In the genomic region with DNA sequence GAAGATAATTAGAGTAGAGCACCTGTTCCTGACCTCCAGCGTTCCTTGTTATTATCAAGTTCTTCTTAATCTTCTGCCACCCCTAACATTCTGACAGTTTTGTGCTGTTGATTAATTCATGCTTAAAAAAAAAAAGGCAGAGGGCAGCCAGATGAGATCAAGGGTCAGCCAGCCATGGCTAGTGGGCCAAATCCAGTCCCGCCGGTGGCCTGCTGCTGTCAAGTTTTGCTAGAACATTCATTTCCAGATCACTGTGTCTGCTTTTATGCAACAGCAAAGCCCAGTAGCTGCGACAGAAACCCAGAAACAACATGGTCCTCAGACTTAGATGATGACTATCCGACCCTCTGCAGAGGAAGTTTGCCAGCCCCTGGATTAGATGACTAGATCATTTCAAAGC, we compare ENCODE assay signal across 23 cellular contexts.
"Had no signal": no experiment of that assay in that cellular context is flagged by ENCODE, and none has a peak within 500 bp of the region (broad histone marks: within the 10 kb centered on the region; RNA-seq: fewer than 3 reads in every experiment).

No MANE protein-coding gene starts in this region.

- H3K9me3 Mint-ChIP-seq: activated naive CD4-positive, alpha-beta T cell treated with anti-CD3 and anti-CD28 coated beads, Interleukin-2, amount 50 U/mL, for 72 hours; activated T-helper 1 cell treated with anti-CD3 and anti-CD28 coated beads, Interleukin-12 subunit alpha, Interleukin-12 subunit beta, Interleukin-2, Interleukin-4 antibody, amounts not matched to agents 30 ng/mL and 10 ng/mL and 1 ng/mL, durations not matched to agents 14 hours and 24 hours and 36 hours; memory B cell; naive thymus-derived CD4-positive, alpha-beta T cell; T-helper 1 cell treated with Interleukin-12 subunit alpha and Interleukin-12 subunit beta and Interleukin-4 antibody, amounts not matched to agents 30 μg/mL and 1 μg/mL, for 36 hours had no signal

- H3K9me3 ChIP-seq: neutrophil, suprapubic skin had no signal

- FAIRE-seq: colon, endometrium, keratinocyte had no signal

- H3K4me3 ChIP-seq: suprapubic skin had no signal

- H3K27ac Mint-ChIP-seq: activated T-helper 1 cell treated with anti-CD3 and anti-CD28 coated beads, Interleukin-12 subunit alpha, Interleukin-12 subunit beta, Interleukin-2, Interleukin-4 antibody, amounts not matched to agents 30 ng/mL and 10 ng/mL and 1 ng/mL, durations not matched to agents 14 hours and 24 hours and 36 hours; memory B cell; T-helper 1 cell treated with Interleukin-12 subunit alpha and Interleukin-12 subunit beta and Interleukin-4 antibody, amounts not matched to agents 30 μg/mL and 1 μg/mL, for 36 hours had no signal

- H2AFZ ChIP-seq: parathyroid adenoma had no signal

- H3K27ac ChIP-seq: neutrophil, parathyroid adenoma, suprapubic skin, VCaP had no signal

- H3K9ac ChIP-seq: parathyroid adenoma had no signal

- H3K27me3 ChIP-seq: neutrophil, suprapubic skin had no signal

- H3K27me3 Mint-ChIP-seq: memory B cell; naive thymus-derived CD4-positive, alpha-beta T cell had no signal

- H3K4me3 Mint-ChIP-seq: activated T-helper 1 cell treated with anti-CD3 and anti-CD28 coated beads, Interleukin-12 subunit alpha, Interleukin-12 subunit beta, Interleukin-2, Interleukin-4 antibody, amounts not matched to agents 30 ng/mL and 10 ng/mL and 1 ng/mL, durations not matched to agents 14 hours and 24 hours and 36 hours; memory B cell; naive thymus-derived CD4-positive, alpha-beta T cell; T-helper 1 cell treated with Interleukin-12 subunit alpha and Interleukin-12 subunit beta and Interleukin-4 antibody, amounts not matched to agents 30 μg/mL and 1 μg/mL, for 36 hours had no signal

- DNase-seq: activated CD4-positive, alpha-beta T cell treated with anti-CD3 and anti-CD28 coated beads, Interleukin-2, amount 50 U/mL, for 1 hour; activated CD4-positive, CD25-positive, alpha-beta regulatory T cell treated with anti-CD3 and anti-CD28 coated beads, Interleukin-2, amount 50 U/mL, for 72 hours; activated gamma-delta T cell treated with Interleukin-2 at 50 U/mL for 16 hours; central memory CD4-positive, alpha-beta T cell; erythroblast; foreskin melanocyte; naive thymus-derived CD4-positive, alpha-beta T cell; stimulated activated CD4-positive, alpha-beta T cell treated with anti-CD3 and anti-CD28 coated beads, Interleukin-12 subunit alpha, Interleukin-12 subunit beta, amount 100 ng/mL, for 4 hours; stimulated activated CD4-positive, alpha-beta T cell treated with anti-CD3 and anti-CD28 coated beads, Interleukin-1b, Interleukin-23, amount 100 ng/mL, for 48 hours; stimulated activated CD8-positive, alpha-beta memory T cell treated with anti-CD3 and anti-CD28 coated beads, Interleukin-4, amount 100 ng/mL, for 48 hours; stimulated activated naive CD4-positive, alpha-beta T cell; trophoblast cell had no signal
